Comparison of ENCODE assay signal across 7 cellular contexts in genomic region chr1:27992271-27992670, GRCh38. TPM values are rescaled to one million over a fixed set of nuclear protein-coding genes. Genes with fewer than 3 reads are reported as not detected.
DNase-seq lines count a peak whose midpoint lies in the region; ATAC-seq lines count a peak whose summit lies in the region.

No MANE protein-coding gene starts in this region.

- no peaks in the 10 kb centered on the region for H3K27me3 Mint-ChIP-seq in T-helper 17 cell

- H3K4me1 Mint-ChIP-seq in T-helper 17 cell, result peaks cover 16% of the 10 kb centered on the region
- H3K4me1 Mint-ChIP-seq in stimulated activated effector memory CD8-positive, alpha-beta T cell treated with anti-CD3 and anti-CD28 coated beads, Interleukin-12 subunit alpha, Interleukin-12 subunit beta, amount 100 ng/mL, for 72 hours, result peaks cover 30% of the 10 kb centered on the region

- DNase-seq in T-helper 17 cell (peak; percentile 17 to 36 (median 33)), iris pigment epithelial cell (ENCODE audit: low read depth) (peak; percentile 59), dedifferentiated amniotic fluid mesenchymal stem cell (ENCODE audit: extremely low spot score) (no peak)
- DNase-seq in activated T-cell treated with anti-CD3 and anti-CD28 coated beads, Interleukin-2, amount 50 U/mL, for 48 hours, result peak; percentile 39 to 52
- DNase-seq in stimulated activated effector memory CD8-positive, alpha-beta T cell treated with anti-CD3 and anti-CD28 coated beads, Interleukin-12 subunit alpha, Interleukin-12 subunit beta, amount 100 ng/mL, for 72 hours (ENCODE audit: low spot score in 2 of 2), result peak in 1 of 2 donors; percentile 62

- ATAC-seq in T-helper 17 cell (peak; percentile 94), HG02885 (IDR thresholded peaks at IDR 0.05; ENCODE audit: poor library complexity, unreplicated experiment) (no peak), GM21526 (IDR thresholded peaks at IDR 0.05; ENCODE audit: low FRiP score, unreplicated experiment) (no peak)
- ATAC-seq in stimulated activated effector memory CD8-positive, alpha-beta T cell treated with anti-CD3 and anti-CD28 coated beads, Interleukin-12 subunit alpha, Interleukin-12 subunit beta, amount 100 ng/mL, for 72 hours, result peak; percentile 95

- peak overlapping the region; percentile 31 for H3K4me3 Mint-ChIP-seq in T-helper 17 cell
- no peak overlapping the region for H3K4me3 Mint-ChIP-seq in stimulated activated effector memory CD8-positive, alpha-beta T cell treated with anti-CD3 and anti-CD28 coated beads, Interleukin-12 subunit alpha, Interleukin-12 subunit beta, amount 100 ng/mL, for 72 hours

- H3K36me3 Mint-ChIP-seq in T-helper 17 cell (ENCODE audit: low read depth), result peaks cover 3% of the 10 kb centered on the region
- peaks cover 100% of the 10 kb centered on the region for H3K36me3 Mint-ChIP-seq in stimulated activated effector memory CD8-positive, alpha-beta T cell treated with anti-CD3 and anti-CD28 coated beads, Interleukin-12 subunit alpha, Interleukin-12 subunit beta, amount 100 ng/mL, for 72 hours

- no peaks in the 10 kb centered on the region for H3K9me3 Mint-ChIP-seq in stimulated activated effector memory CD8-positive, alpha-beta T cell treated with anti-CD3 and anti-CD28 coated beads, Interleukin-12 subunit alpha, Interleukin-12 subunit beta, amount 100 ng/mL, for 72 hours

- H3K27ac Mint-ChIP-seq in T-helper 17 cell, result peak overlapping the region; percentile 79
- peak overlapping the region; percentile 76 for H3K27ac Mint-ChIP-seq in stimulated activated effector memory CD8-positive, alpha-beta T cell treated with anti-CD3 and anti-CD28 coated beads, Interleukin-12 subunit alpha, Interleukin-12 subunit beta, amount 100 ng/mL, for 72 hours

- no peaks in the 10 kb centered on the region for H3K9me3 ChIP-seq in T-helper 17 cell (ENCODE audit: control insufficient read depth, low read length, poor library complexity, severe bottlenecking)

RNA-seq across cellular contexts. Expression of gene XKR8, which starts 32.5 kb away (rescaled TPM):
- total RNA-seq in T-helper 17 cell, result 1 to 10 TPM; 4.6 to 7.3 TPM

RNA-seq across cellular contexts. Expression of gene SMPDL3B, which starts 57.5 kb away (rescaled TPM):
- not detected for total RNA-seq in T-helper 17 cell

Comparison
In these comparisons a context has a peak if more than half of its experiments do, and no peak if none do; other contexts are left out.
1. ATAC-seq: peak in T-helper 17 cell (single experiment) and stimulated activated effector memory CD8-positive, alpha-beta T cell treated with anti-CD3 and anti-CD28 coated beads, Interleukin-12 subunit alpha, Interleukin-12 subunit beta, amount 100 ng/mL, for 72 hours (single experiment); none in HG02885 (single experiment) and GM21526 (single experiment).